8 cellular contexts compared by ENCODE assay signal in the genomic region with DNA sequence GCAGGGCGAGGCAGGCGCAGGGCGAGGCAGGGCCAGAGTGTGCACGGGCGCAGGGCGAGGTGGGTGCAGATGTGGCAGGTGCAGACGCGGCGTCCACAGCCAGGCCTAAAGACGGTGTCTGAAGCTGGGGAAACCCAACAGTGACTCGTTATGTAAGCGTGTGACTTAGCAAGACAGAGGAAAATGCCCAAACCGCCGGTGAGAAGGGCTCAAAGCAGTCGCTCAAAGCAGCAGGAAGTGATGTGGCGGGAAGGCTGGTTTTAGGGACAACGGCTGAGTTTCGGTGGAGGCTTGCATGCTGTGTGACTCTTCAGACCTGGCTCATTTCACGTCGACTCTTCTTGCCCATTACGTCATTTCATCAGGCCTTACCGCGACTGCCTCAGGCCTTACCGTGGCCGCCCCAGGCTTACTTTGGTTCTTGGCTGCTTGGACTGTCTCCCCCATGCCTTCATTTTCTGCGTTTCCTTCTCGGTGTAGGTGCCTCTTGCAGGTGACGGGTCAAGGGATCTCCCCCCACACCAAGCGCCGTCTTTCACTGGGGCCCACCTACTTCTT. TPM values are rescaled to one million over a fixed set of nuclear protein-coding genes. Genes with fewer than 3 reads are reported as not detected.
DNase-seq lines count a peak whose midpoint lies in the region; ATAC-seq and TF ChIP-seq lines count a peak whose summit lies in the region.

No MANE protein-coding gene starts in this region.

- DNase-seq in AG10803 (ENCODE audit: low read depth) (peak; percentile 49), UCSD-AML1 (lab: John Stamatoyannopoulos, UW; ENCODE audit: unreplicated experiment) (peak; percentile 65), choroid plexus epithelial cell (ENCODE audit: low read depth) (peak; percentile 24), cortex of kidney (lab: John Stamatoyannopoulos, UW) (no peak), right cardiac atrium (no peak)
- peak; percentile 88 for DNase-seq in stimulated activated CD4-positive, alpha-beta T cell treated with anti-CD3 and anti-CD28 coated beads, Interleukin-4, amount 100 ng/mL, for 24 hours

- H3K9me3 ChIP-seq in right cardiac atrium (ENCODE audit: control insufficient read depth, low read length): peaks cover 2% of the 10 kb centered on the region

- intact Hi-C loops in right cardiac atrium (cut with DNase I): no loop called here

- no peak for TF ChIP-seq CTCF in AG10803 (conservative IDR thresholded peaks at IDR 0.05; ENCODE audit: low read length)
- no peak for TF ChIP-seq CTCF in choroid plexus epithelial cell (conservative IDR thresholded peaks at IDR 0.05; ENCODE audit: low read depth, low read length)

- H3K4me3 ChIP-seq in AG10803 (ENCODE audit: low read length): no peak overlapping the region
- no peak overlapping the region for H3K4me3 ChIP-seq in choroid plexus epithelial cell (ENCODE audit: low read depth, low read length)
- no peak overlapping the region for H3K4me3 ChIP-seq in right cardiac atrium (ENCODE audit: low read length)

- no peaks in the 10 kb centered on the region for H3K4me1 ChIP-seq in right cardiac atrium (ENCODE audit: control insufficient read depth, insufficient read depth, low read length)

- no peak overlapping the region for H3K27ac ChIP-seq in right cardiac atrium (ENCODE audit: low read length)

- H3K27me3 ChIP-seq in right cardiac atrium (ENCODE audit: control insufficient read depth, insufficient read depth): no peaks in the 10 kb centered on the region

- ATAC-seq in GM19351 (IDR thresholded peaks at IDR 0.05; ENCODE audit: unreplicated experiment) (peak; percentile 76), HG03432 (IDR thresholded peaks at IDR 0.05; ENCODE audit: unreplicated experiment) (peak; percentile 83), right cardiac atrium (no peak)

- 83% methylated on average over 30 of the region's 30 CpGs for WGBS in right cardiac atrium

RNA-seq across cellular contexts. Expression of gene EXOC3, which starts 50.5 kb away (rescaled TPM):
- total RNA-seq in right cardiac atrium: 10 to 100 TPM; 42.4 to 50.2 (median 46.5) TPM
- 30.1 TPM for polyA plus RNA-seq in right cardiac atrium

Comparison
In these comparisons a context has a peak if more than half of its experiments do, and no peak if none do; other contexts are left out.
1. DNase-seq: peak in AG10803 (single experiment), UCSD-AML1 (single experiment), choroid plexus epithelial cell (single experiment) and stimulated activated CD4-positive, alpha-beta T cell treated with anti-CD3 and anti-CD28 coated beads, Interleukin-4, amount 100 ng/mL, for 24 hours (single experiment); none in cortex of kidney (single experiment) and right cardiac atrium (0 of 3).
2. ATAC-seq: peak in GM19351 (single experiment) and HG03432 (single experiment); none in right cardiac atrium (0 of 2).